ENCODE assay signal across 16 cellular contexts in genomic region chr1:198261886-198262285, GRCh38.
DNase-seq lines count a peak whose midpoint lies in the region; ATAC-seq and TF ChIP-seq lines count a peak whose summit lies in the region.
"Had no signal": no experiment of that assay in that cellular context is flagged by ENCODE, and none has a peak within 500 bp of the region (broad histone marks: within the 10 kb centered on the region; RNA-seq: fewer than 3 reads in every experiment).

No MANE protein-coding gene starts in this region.

- H3K4me3 ChIP-seq in SK-N-SH (ENCODE audit: low read depth in 2 of 2, low read length in 1 of 2) (no peak overlapping the region), left ventricle myocardium inferior (no peak overlapping the region), right cardiac atrium (ENCODE audit: low read length) (no peak overlapping the region), mammary epithelial cell (replicated peaks in 1 of 3; ENCODE audit: insufficient read depth in 1 of 3, low read depth in 2 of 3, low read length in 3 of 3) (no peak overlapping the region)
- H3K4me3 ChIP-seq: BLaER1 had no signal

- no peak for TF ChIP-seq CTCF in SK-N-SH (IDR thresholded peaks at IDR 0.05)
- no peak for TF ChIP-seq CTCF in left ventricle myocardium inferior (IDR thresholded peaks at IDR 0.05; ENCODE audit: borderline replicate concordance)
- no peak for TF ChIP-seq CTCF in mammary epithelial cell (conservative IDR thresholded peaks at IDR 0.05 in 1 of 2, IDR thresholded peaks at IDR 0.05 in 1 of 2; ENCODE audit: extremely low read depth in 1 of 2, insufficient read depth in 1 of 2, low read depth in 1 of 2, low read length in 2 of 2)

- H3K4me3 Mint-ChIP-seq in activated T-helper 2 cell treated with anti-CD3 and anti-CD28 coated beads, Interferon-gamma antibody, Interleukin-2, Interleukin-4, amounts not matched to agents 10 μg/mL and 5 μg/mL and 100 μg/mL, durations not matched to agents 14 hours and 24 hours and 36 hours (ENCODE audit: low read depth) = no peak overlapping the region
- H3K4me3 Mint-ChIP-seq: CD8-positive, alpha-beta memory T cell; IgD-negative memory B cell had no signal

- no peaks in the 10 kb centered on the region for H3K9me3 ChIP-seq in SK-N-SH
- no peaks in the 10 kb centered on the region for H3K9me3 ChIP-seq in left ventricle myocardium inferior (replicated peaks)
- no peaks in the 10 kb centered on the region for H3K9me3 ChIP-seq in right cardiac atrium (ENCODE audit: control insufficient read depth, low read length)
- H3K9me3 ChIP-seq in mammary epithelial cell (replicated peaks; ENCODE audit: insufficient read depth, low read length) = no peaks in the 10 kb centered on the region
- H3K9me3 ChIP-seq: BLaER1, Caco-2 had no signal

- H3K36me3 Mint-ChIP-seq in activated T-helper 2 cell treated with anti-CD3 and anti-CD28 coated beads, Interferon-gamma antibody, Interleukin-2, Interleukin-4, amounts not matched to agents 10 μg/mL and 5 μg/mL and 100 μg/mL, durations not matched to agents 14 hours and 24 hours and 36 hours (ENCODE audit: low read depth) = peaks cover 43% of the 10 kb centered on the region

- H3K27ac ChIP-seq in SK-N-SH (ENCODE audit: low read depth in 2 of 2, low read length in 1 of 2) = peak overlapping the region; percentile 34 to 93; a peak in 3 of 4 replicates
- peak overlapping the region; percentile 52 for H3K27ac ChIP-seq in left ventricle myocardium inferior (replicated peaks)
- H3K27ac ChIP-seq in right cardiac atrium (ENCODE audit: low read length) = no peak overlapping the region
- H3K27ac ChIP-seq in mammary epithelial cell (ENCODE audit: insufficient read depth, low read depth, low read length) = no peak overlapping the region
- H3K27ac ChIP-seq: 22Rv1, BLaER1 had no signal

- no peak overlapping the region for H2AFZ ChIP-seq in SK-N-SH (ENCODE audit: low read depth)
- no peak overlapping the region for H2AFZ ChIP-seq in mammary epithelial cell (ENCODE audit: low read depth, low read length)

- H3K9ac ChIP-seq in SK-N-SH (no peak overlapping the region), mammary epithelial cell (ENCODE audit: insufficient read depth, low read length) (no peak overlapping the region)
- H3K9ac ChIP-seq: BLaER1 had no signal

- H3K9me2 ChIP-seq in SK-N-SH = no peaks in the 10 kb centered on the region

- no peak overlapping the region for H3K27ac Mint-ChIP-seq in activated T-helper 2 cell treated with anti-CD3 and anti-CD28 coated beads, Interferon-gamma antibody, Interleukin-2, Interleukin-4, amounts not matched to agents 10 μg/mL and 5 μg/mL and 100 μg/mL, durations not matched to agents 14 hours and 24 hours and 36 hours
- H3K27ac Mint-ChIP-seq: IgD-negative memory B cell had no signal

- BruUV-seq in mammary epithelial cell (replicated peaks; lab: Mats Ljungman, UMichigan) = no TSS peak

- H3K79me2 ChIP-seq in SK-N-SH (ENCODE audit: insufficient read depth) (peaks cover 96% of the 10 kb centered on the region), mammary epithelial cell (ENCODE audit: insufficient read depth, low read length) (peaks cover 33% of the 10 kb centered on the region)

- H3K27me3 Mint-ChIP-seq in activated T-helper 2 cell treated with anti-CD3 and anti-CD28 coated beads, Interferon-gamma antibody, Interleukin-2, Interleukin-4, amounts not matched to agents 10 μg/mL and 5 μg/mL and 100 μg/mL, durations not matched to agents 14 hours and 24 hours and 36 hours (ENCODE audit: low read depth) = no peaks in the 10 kb centered on the region
- H3K27me3 Mint-ChIP-seq: CD8-positive, alpha-beta memory T cell; IgD-negative memory B cell had no signal

- no peaks in the 10 kb centered on the region for H3K27me3 ChIP-seq in SK-N-SH (ENCODE audit: insufficient read depth)
- H3K27me3 ChIP-seq in left ventricle myocardium inferior (ENCODE audit: low read depth) = no peaks in the 10 kb centered on the region
- no peaks in the 10 kb centered on the region for H3K27me3 ChIP-seq in right cardiac atrium (ENCODE audit: control insufficient read depth, insufficient read depth)
- no peaks in the 10 kb centered on the region for H3K27me3 ChIP-seq in mammary epithelial cell (ENCODE audit: insufficient read depth, low read length)
- H3K27me3 ChIP-seq: BLaER1 had no signal

- dilution Hi-C loops in mammary epithelial cell (cut with HindIII; ENCODE audit: low sequenced_read_pairs) = no loop called here

- CTCF ChIA-PET in SK-N-SH (lab: Yijun Ruan, JAX) (interaction anchor here (0.5 to 1.7 kb wide), 3 partner anchors 97 to 143 kb away, joined by 3 to 4 read pairs (median 4); no protein-coding TSS in a partner anchor), mammary epithelial cell (lab: Charles Lee; ENCODE audit: low non-redundant PET) (no interaction called here)

- H3F3A ChIP-seq in SK-N-SH (replicated peaks; ENCODE audit: insufficient read depth) = peaks cover 76% of the 10 kb centered on the region

- H3K9me3 Mint-ChIP-seq in activated T-helper 2 cell treated with anti-CD3 and anti-CD28 coated beads, Interferon-gamma antibody, Interleukin-2, Interleukin-4, amounts not matched to agents 10 μg/mL and 5 μg/mL and 100 μg/mL, durations not matched to agents 14 hours and 24 hours and 36 hours = peaks cover 4% of the 10 kb centered on the region
- H3K9me3 Mint-ChIP-seq: CD8-positive, alpha-beta memory T cell; IgD-negative memory B cell had no signal

- no peak overlapping the region for H3K4me2 ChIP-seq in SK-N-SH
- H3K4me2 ChIP-seq in mammary epithelial cell (ENCODE audit: insufficient read depth, low read depth, low read length) = no peak overlapping the region
- H3K4me2 ChIP-seq: BLaER1 had no signal

- H3K36me3 ChIP-seq in SK-N-SH (replicated peaks in 1 of 2; ENCODE audit: control insufficient read depth in 1 of 2, insufficient read depth in 2 of 2, low read length in 1 of 2) = peaks cover 40 to 48% of the 10 kb centered on the region in 2 experiments
- H3K36me3 ChIP-seq in left ventricle myocardium inferior = no peaks in the 10 kb centered on the region
- H3K36me3 ChIP-seq in mammary epithelial cell (ENCODE audit: insufficient read depth, low read length) = no peaks in the 10 kb centered on the region

- H3K4me1 ChIP-seq in SK-N-SH (ENCODE audit: control insufficient read depth in 1 of 2, insufficient read depth in 2 of 2, low read depth in 1 of 2, low read length in 1 of 2) (peaks cover 14 to 30% of the 10 kb centered on the region in 2 experiments; a peak in 2 of 4 replicates), left ventricle myocardium inferior (peaks cover 78% of the 10 kb centered on the region), right cardiac atrium (ENCODE audit: control insufficient read depth, insufficient read depth, low read length) (peaks cover 3% of the 10 kb centered on the region), mammary epithelial cell (ENCODE audit: insufficient read depth, low read length) (peaks cover 19% of the 10 kb centered on the region)
- H3K4me1 ChIP-seq: BLaER1 had no signal

- ATAC-seq in SK-N-SH treated with all-trans-retinoic acid at 6 μM for 48 hours (no peak), right cardiac atrium (no peak)

- H4K20me1 ChIP-seq in SK-N-SH (ENCODE audit: insufficient read depth) (no peaks in the 10 kb centered on the region), mammary epithelial cell (ENCODE audit: insufficient read depth, low read length) (no peaks in the 10 kb centered on the region)

- H3K4me1 Mint-ChIP-seq in activated T-helper 2 cell treated with anti-CD3 and anti-CD28 coated beads, Interferon-gamma antibody, Interleukin-2, Interleukin-4, amounts not matched to agents 10 μg/mL and 5 μg/mL and 100 μg/mL, durations not matched to agents 14 hours and 24 hours and 36 hours (ENCODE audit: low read depth) = peaks cover 47% of the 10 kb centered on the region

- intact Hi-C loops in left ventricle myocardium inferior (cut with micrococcal nuclease) (no loop called here), right cardiac atrium (cut with DNase I) (loop anchor here in 1 of 4 donors (10.0 kb wide), 1 partner anchor 97 kb away; no protein-coding TSS in a partner anchor), mammary epithelial cell (cut with micrococcal nuclease) (no loop called here)
- intact Hi-C loops in activated T-helper 2 cell treated with anti-CD3 and anti-CD28 coated beads, Interferon-gamma antibody, Interleukin-2, Interleukin-4, amounts not matched to agents 10 μg/mL and 5 μg/mL and 100 μg/mL, durations not matched to agents 14 hours and 24 hours and 36 hours (cut with micrococcal nuclease) = loop anchor here (10.0 kb wide), 1 partner anchor 497 kb away; no protein-coding TSS in a partner anchor

- no peak for TF ChIP-seq RAD21 in SK-N-SH (IDR thresholded peaks at IDR 0.05; ENCODE audit: low read length)

- DNase-seq in SK-N-SH = no peak
- no peak for DNase-seq in left ventricle myocardium inferior
- no peak for DNase-seq in right cardiac atrium
- peak; percentile 21 for DNase-seq in glomerular visceral epithelial cell (ENCODE audit: extremely low spot score)
- DNase-seq in mammary epithelial cell = no peak
- DNase-seq in activated T-helper 2 cell treated with anti-CD3 and anti-CD28 coated beads, Interferon-gamma antibody, Interleukin-2, Interleukin-4, amounts not matched to agents 10 μg/mL and 5 μg/mL and 100 μg/mL, durations not matched to agents 14 hours and 24 hours and 36 hours (ENCODE audit: low spot score) = no peak
- DNase-seq in anterior cingulate cortex (lab: John Stamatoyannopoulos, UW) = no peak
- DNase-seq: AML-193; Caco-2; CD8-positive, alpha-beta memory T cell; DMS53; GF-D8 had no signal

- in situ Hi-C loops in mammary epithelial cell (cut with MboI; ENCODE audit: low sequenced_read_pairs in 2 of 2) = no loop called here

- POLR2A ChIA-PET in SK-N-SH (lab: Yijun Ruan, JAX) = no interaction called here

- no peak for TF ChIP-seq EP300 in SK-N-SH (IDR thresholded peaks at IDR 0.05; ENCODE audit: borderline replicate concordance in 1 of 2, low read depth in 1 of 2, low read length in 1 of 2)

TF ChIP-seq in SK-N-SH treated with all-trans-retinoic acid at 6 μM for 48 hours, 23 proteins besides CTCF, POLR2A, EP300 and RAD21:
- TF ChIP-seq CSRNP3 (CRISPR knock-in tag; IDR thresholded peaks at IDR 0.05) (no peak), ZNF8 (CRISPR knock-in tag; IDR thresholded peaks at IDR 0.05) (no peak), ESRRG (CRISPR knock-in tag; IDR thresholded peaks at IDR 0.05) (no peak), ZC3H10 (CRISPR knock-in tag; IDR thresholded peaks at IDR 0.05) (no peak), PPARA (CRISPR knock-in tag; IDR thresholded peaks at IDR 0.05; ENCODE audit: borderline replicate concordance) (no peak)
TF ChIP-seq in SK-N-SH treated with all-trans-retinoic acid at 6 μM for 48 hours: peak in this region for 0.

Comparison
In these comparisons a context has a peak if more than half of its experiments do, and no peak if none do; other contexts are left out.
1. H3K27ac ChIP-seq: peak in SK-N-SH (2 of 2) and left ventricle myocardium inferior (single experiment); none in right cardiac atrium (single experiment) and mammary epithelial cell (single experiment).